In genomic region chr14:94081386-94081820, GRCh38 we compare ENCODE assay signal across 8 cellular contexts. TPM values are rescaled to one million over a fixed set of nuclear protein-coding genes. Genes with fewer than 3 reads are reported as not detected.
DNase-seq lines count a peak whose midpoint lies in the region; ATAC-seq and TF ChIP-seq lines count a peak whose summit lies in the region.

No MANE protein-coding gene starts in this region.

- ATAC-seq in GM19395 (IDR thresholded peaks at IDR 0.05; ENCODE audit: unreplicated experiment): peak; percentile 41
- ATAC-seq in HG03469 (IDR thresholded peaks at IDR 0.05; ENCODE audit: unreplicated experiment): peak; percentile 6
- peak; percentile 53 for ATAC-seq in left colon

- H3K4me3 ChIP-seq in BLaER1: peak overlapping the region; percentile 99
- H3K4me3 ChIP-seq in adipocyte (ENCODE audit: low read length): peak overlapping the region; percentile 90
- peak overlapping the region; percentile 83 to 92 for H3K4me3 ChIP-seq in tibial artery

- H3K9me3 ChIP-seq in BLaER1 (peaks cover 25% of the 10 kb centered on the region), adipocyte (ENCODE audit: control insufficient read depth, low read length) (no peaks in the 10 kb centered on the region), tibial artery (no peaks in the 10 kb centered on the region)

- peak overlapping the region; percentile 91 for H3K4me2 ChIP-seq in BLaER1

- peaks cover 30% of the 10 kb centered on the region for H3K36me3 ChIP-seq in BLaER1
- peaks cover 25% of the 10 kb centered on the region for H3K36me3 ChIP-seq in adipocyte (ENCODE audit: control insufficient read depth, insufficient read depth, low read length, severe bottlenecking)
- peaks cover 13 to 24% (median 19%) of the 10 kb centered on the region in 3 donors for H3K36me3 ChIP-seq in tibial artery

- peaks cover 35% of the 10 kb centered on the region for H4K20me1 ChIP-seq in BLaER1

- peak; percentile 38 for DNase-seq in adipocyte (ENCODE audit: low read depth)
- no peak for DNase-seq in left colon
- DNase-seq in tibial artery: no peak
- DNase-seq in hippocampal formation (lab: John Stamatoyannopoulos, UW): no peak
- DNase-seq in NAMALWA (ENCODE audit: low spot score): no peak

- H3K27ac ChIP-seq in BLaER1 (peak overlapping the region; percentile 98), tibial artery (peak overlapping the region; percentile 93 to 98)

- TF ChIP-seq CTCF in tibial artery (IDR thresholded peaks at IDR 0.05): no peak

- H3K4me1 ChIP-seq in BLaER1 (peaks cover 37% of the 10 kb centered on the region), adipocyte (ENCODE audit: control insufficient read depth, insufficient read depth, low read length) (peaks cover 39% of the 10 kb centered on the region), tibial artery (peaks cover 0 to 38% (median 26%) of the 10 kb centered on the region in 4 donors)

- no peaks in the 10 kb centered on the region for H3K27me3 ChIP-seq in BLaER1
- H3K27me3 ChIP-seq in adipocyte (replicated peaks; ENCODE audit: control insufficient read depth, insufficient read depth, low read length): no peaks in the 10 kb centered on the region
- no peaks in the 10 kb centered on the region for H3K27me3 ChIP-seq in tibial artery

- H3K9ac ChIP-seq in BLaER1 (peak overlapping the region; percentile 99), adipocyte (ENCODE audit: low read length) (peak overlapping the region; percentile 92)

- intact Hi-C loops in left colon (cut with DNase I, micrococcal nuclease) (no loop called here), tibial artery (cut with DNase I; ENCODE audit: low total_unique reads) (no loop called here)

RNA-seq across cellular contexts. Expression of gene IFI27L1, which starts 0.3 kb away (rescaled TPM):
- 10 to 100 TPM; 33.9 to 40.5 TPM for total RNA-seq in left colon

RNA-seq across cellular contexts. Expression of gene DDX24, which starts 0.4 kb away (rescaled TPM):
- total RNA-seq in left colon: 100 to 1,000 TPM; 102 to 106 TPM

RNA-seq across cellular contexts. Expression of gene IFI27, which starts 29.1 kb away (rescaled TPM):
- 1,000 to 10,000 TPM in 1 of 2 donors, 100 to 1,000 TPM in 1; 498 to 1,280 TPM for total RNA-seq in left colon

RNA-seq across cellular contexts. Expression of gene IFI27L2, which starts 48.0 kb away (rescaled TPM):
- 10 to 100 TPM; 32.3 to 39.3 TPM for total RNA-seq in left colon

RNA-seq across cellular contexts. Expression of gene OTUB2, which starts 55.3 kb away (rescaled TPM):
- 1 to 10 TPM; 2.0 to 4.7 TPM for total RNA-seq in left colon
